17 cellular contexts compared by ENCODE assay signal in genomic region chr1:30637183-30637969, GRCh38.
DNase-seq lines count a peak whose midpoint lies in the region; ATAC-seq and TF ChIP-seq lines count a peak whose summit lies in the region.
"Had no signal": no experiment of that assay in that cellular context is flagged by ENCODE, and none has a peak within 500 bp of the region (broad histone marks: within the 10 kb centered on the region; RNA-seq: fewer than 3 reads in every experiment).

No MANE protein-coding gene starts in this region.

- no peak for TF ChIP-seq EP300 in gastroesophageal sphincter (IDR thresholded peaks at IDR 0.05)

- TF ChIP-seq CTCF in left ventricle myocardium inferior (IDR thresholded peaks at IDR 0.05; ENCODE audit: borderline replicate concordance), result no peak
- no peak for TF ChIP-seq CTCF in gastroesophageal sphincter (IDR thresholded peaks at IDR 0.05)
- TF ChIP-seq CTCF in uterus (IDR thresholded peaks at IDR 0.05), result no peak
- TF ChIP-seq CTCF in dorsolateral prefrontal cortex (IDR thresholded peaks at IDR 0.05 in 54 of 56, conservative IDR thresholded peaks at IDR 0.05 in 2 of 56; ENCODE audit: low read depth in 1 of 56, partially characterized antibody in 56 of 56), result no peak

- peaks cover 24% of the 10 kb centered on the region for H3K4me1 ChIP-seq in left ventricle myocardium inferior
- H3K4me1 ChIP-seq in gastroesophageal sphincter, result peaks cover 0 to 12% (median 3%) of the 10 kb centered on the region in 3 donors
- peaks cover 0 to 10% of the 10 kb centered on the region in 2 donors for H3K4me1 ChIP-seq in uterus
- H3K4me1 ChIP-seq: SJSA1 had no signal

- H3K4me3 ChIP-seq in left ventricle myocardium inferior (no peak overlapping the region), gastroesophageal sphincter (no peak overlapping the region), uterus (no peak overlapping the region), dorsolateral prefrontal cortex (no peak overlapping the region)
- H3K4me3 ChIP-seq: SJSA1 had no signal

- H3K27ac ChIP-seq in left ventricle myocardium inferior (replicated peaks) (no peak overlapping the region), gastroesophageal sphincter (peak overlapping the region in 2 of 4 donors; percentile 33 to 47), uterus (peak overlapping the region; percentile 76 to 81), dorsolateral prefrontal cortex (no peak overlapping the region)
- H3K27ac ChIP-seq: C4-2B, KMS-11, SJSA1 had no signal

- DNase-seq in Right ventricle myocardium superior (peak; percentile 54), left ventricle myocardium inferior (no peak), NCI-H1417 treated with DMSO at 0.1 percent for 48 hours (lab: John Stamatoyannopoulos, UW) (peak; percentile 31), uterus (peak; percentile 59 to 81), dorsolateral prefrontal cortex (no peak), cerebellar cortex (ENCODE audit: low spot score) (no peak)
- DNase-seq: DMS153, HFFc6, NCI-H1930, NCI-H524 treated with DMSO at 0.1 percent for 48 hours, OCI-M1, RPMI8226 had no signal

- intact Hi-C loops in Right ventricle myocardium superior (cut with DNase I) (no loop called here), left ventricle myocardium inferior (cut with micrococcal nuclease) (no loop called here), uterus (cut with DNase I; ENCODE audit: low total_unique reads) (no loop called here), dorsolateral prefrontal cortex (cut with DNase I) (no loop called here)

- 20 to 44% methylated on average over 8 to 10 of the region's 12 CpGs for WGBS in gastroesophageal sphincter (ENCODE audit: low coverage in 1 of 2), 2 donors

- peaks cover 20% of the 10 kb centered on the region for H3K27me3 ChIP-seq in left ventricle myocardium inferior (ENCODE audit: low read depth)
- peaks cover 9% of the 10 kb centered on the region for H3K27me3 ChIP-seq in gastroesophageal sphincter
- H3K27me3 ChIP-seq in uterus, result no peaks in the 10 kb centered on the region
- peaks cover 0 to 6% (median 0%) of the 10 kb centered on the region in 45 donors for H3K27me3 ChIP-seq in dorsolateral prefrontal cortex
- H3K27me3 ChIP-seq: SJSA1 had no signal

- H3K36me3 ChIP-seq in left ventricle myocardium inferior (no peaks in the 10 kb centered on the region), gastroesophageal sphincter (no peaks in the 10 kb centered on the region), uterus (no peaks in the 10 kb centered on the region)
- H3K36me3 ChIP-seq: SJSA1 had no signal

- ATAC-seq in Right ventricle myocardium superior (ENCODE audit: poor library complexity) (peak; percentile 72), gastroesophageal sphincter (peak; percentile 39)
- ATAC-seq: HepG2 had no signal

- no peak for TF ChIP-seq POLR2A in gastroesophageal sphincter (IDR thresholded peaks at IDR 0.05)
- no peak for TF ChIP-seq POLR2A in uterus (IDR thresholded peaks at IDR 0.05)

- H3K9me3 ChIP-seq in left ventricle myocardium inferior (replicated peaks) (no peaks in the 10 kb centered on the region), gastroesophageal sphincter (no peaks in the 10 kb centered on the region), uterus (no peaks in the 10 kb centered on the region)
- H3K9me3 ChIP-seq: SJSA1 had no signal

Comparison
In these comparisons a context has a peak if more than half of its experiments do, and no peak if none do; other contexts are left out.
1. DNase-seq: peak in Right ventricle myocardium superior (single experiment), NCI-H1417 treated with DMSO at 0.1 percent for 48 hours (single experiment) and uterus (2 of 2); none in left ventricle myocardium inferior (single experiment), dorsolateral prefrontal cortex (0 of 10) and cerebellar cortex (single experiment).
2. H3K27ac ChIP-seq: peak in uterus (2 of 2); none in left ventricle myocardium inferior (single experiment) and dorsolateral prefrontal cortex (0 of 59).